1 cellular context compared by ENCODE assay signal in the genomic region with DNA sequence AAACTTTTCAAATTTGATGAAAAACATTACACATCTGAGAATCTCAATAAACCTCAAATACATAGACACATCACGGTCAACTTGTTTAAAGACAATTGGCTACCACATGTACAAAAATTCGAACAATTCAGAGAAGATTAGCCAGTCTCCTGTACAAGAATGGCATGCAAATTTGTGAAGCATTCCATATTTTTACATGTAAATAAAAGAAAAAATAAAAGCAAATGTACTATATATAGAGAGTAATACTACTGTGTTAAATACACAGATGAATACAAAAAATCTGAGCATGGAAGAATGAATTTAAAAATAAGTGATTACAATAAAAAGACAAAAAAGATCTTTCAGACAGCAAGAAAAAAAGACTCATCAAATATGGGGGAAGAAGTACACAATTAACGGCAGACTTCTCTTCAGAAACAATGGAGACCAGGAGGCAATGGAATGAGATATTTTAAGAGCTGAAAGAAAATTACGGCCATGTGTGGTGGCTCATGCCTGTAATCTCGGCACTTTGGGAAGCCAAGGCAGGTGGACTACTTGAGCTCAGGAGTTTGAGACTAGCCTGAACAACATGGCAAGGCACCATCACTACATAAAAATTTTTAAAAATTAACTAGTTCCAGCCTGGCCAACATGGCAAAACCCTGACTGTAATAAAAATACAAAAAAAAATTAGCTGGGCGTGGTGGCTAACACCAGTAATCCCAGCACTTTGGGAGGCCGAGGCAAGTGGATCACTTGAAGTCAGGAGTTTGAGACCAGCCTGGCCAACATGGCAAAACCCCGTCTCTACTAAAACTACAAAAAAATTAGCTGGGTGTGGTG.
TF ChIP-seq lines count a peak whose summit lies in the region.

No MANE protein-coding gene starts in this region.

TF ChIP-seq in GM12878, 131 proteins besides CTCF, POLR2A, EP300 and RAD21:
- TF ChIP-seq CBX3 (IDR thresholded peaks at IDR 0.05; ENCODE audit: borderline replicate concordance, low read depth) (0 out of 2 replicates have a peak, but pooled peaks have one; percentile 56), POU2F2 (IDR thresholded peaks at IDR 0.05; ENCODE audit: borderline replicate concordance, low read depth, low read length) (no peak), CBX5 (IDR thresholded peaks at IDR 0.05; ENCODE audit: low read depth) (peak; percentile 99), SP1 (IDR thresholded peaks at IDR 0.05; ENCODE audit: low read depth, low read length) (no peak), RELB (IDR thresholded peaks at IDR 0.05; ENCODE audit: low read depth) (peak; percentile 43; the same call in 1 of the 2 replicates)
